8 cellular contexts compared by ENCODE assay signal in genomic region chr2:44044281-44044720, GRCh38. TPM values are rescaled to one million over a fixed set of nuclear protein-coding genes. Genes with fewer than 3 reads are reported as not detected.
DNase-seq lines count a peak whose midpoint lies in the region; ATAC-seq, FAIRE-seq and TF ChIP-seq lines count a peak whose summit lies in the region.

No MANE protein-coding gene starts in this region.

- no peak overlapping the region for H3K4me3 ChIP-seq in keratinocyte (ENCODE audit: control insufficient read depth in 2 of 3, extremely low read depth in 1 of 3, insufficient read depth in 2 of 3, low read depth in 1 of 3, low read length in 3 of 3)

- peak overlapping the region; percentile 40 for H3K4me2 ChIP-seq in keratinocyte (ENCODE audit: control insufficient read depth, extremely low read depth, insufficient read depth, low read depth, low read length)

- H3K27ac ChIP-seq in VCaP (peak overlapping the region; percentile 34; the same call in 1 of the 2 replicates), keratinocyte (ENCODE audit: control insufficient read depth, insufficient read depth, low read length) (no peak overlapping the region)

- DNase-seq in AML-193 (lab: John Stamatoyannopoulos, UW) (peak; percentile 69 to 75), NCI-H2196 treated with DMSO at 0.1 percent for 48 hours (lab: John Stamatoyannopoulos, UW; ENCODE audit: unreplicated experiment) (peak; percentile 66), T47D (ENCODE audit: low read depth in 1 of 2, low spot score in 1 of 2) (peak; percentile 54 to 83), keratinocyte (ENCODE audit: low read depth, low spot score) (peak; percentile 19)
- DNase-seq in stimulated activated CD4-positive, alpha-beta T cell treated with anti-CD3 and anti-CD28 coated beads, Interleukin-1b, Interleukin-23, amount 100 ng/mL, for 24 hours (ENCODE audit: low read depth in 4 of 4, low spot score in 1 of 4): peak; percentile 45 to 72 (median 60)

- dilution Hi-C loops in keratinocyte (cut with MboI; ENCODE audit: extremely low pct_ligation_motif_present, low sequenced_read_pairs): no loop called here

- peak overlapping the region; percentile 78 for H2AFZ ChIP-seq in keratinocyte (ENCODE audit: control insufficient read depth, low read length)

- H3K9ac ChIP-seq in keratinocyte (ENCODE audit: control insufficient read depth, extremely low read depth, insufficient read depth, low read length): no peak overlapping the region

- TF ChIP-seq CTCF in VCaP (conservative IDR thresholded peaks at IDR 0.05): peak; percentile 90
- TF ChIP-seq CTCF in keratinocyte (optimal IDR thresholded peaks at IDR 0.05 in 1 of 3, IDR thresholded peaks at IDR 0.05 in 1 of 3, conservative IDR thresholded peaks at IDR 0.05 in 1 of 3; ENCODE audit: extremely low read depth in 1 of 3, insufficient read depth in 2 of 3, low read length in 3 of 3): peak; percentile 89 to 98 (median 97)

- H3K36me3 ChIP-seq in keratinocyte (ENCODE audit: control insufficient read depth in 2 of 2, extremely low read depth in 1 of 2, insufficient read depth in 2 of 2, low read length in 2 of 2): no peaks in the 10 kb centered on the region

- H4K20me1 ChIP-seq in keratinocyte (ENCODE audit: control insufficient read depth, extremely low read depth, insufficient read depth, low read length): no peaks in the 10 kb centered on the region

- no peaks in the 10 kb centered on the region for H3K9me1 ChIP-seq in keratinocyte (ENCODE audit: control insufficient read depth, extremely low read depth, insufficient read depth, low read length)

- H3K9me3 ChIP-seq in keratinocyte (ENCODE audit: control insufficient read depth, low read depth, low read length): no peaks in the 10 kb centered on the region

- in situ Hi-C loops in T47D (cut with HindIII; ENCODE audit: low pct_unique_long_range_greater_than_20kb, low sequenced_read_pairs): no loop called here

- peaks cover 4% of the 10 kb centered on the region for H3K27me3 ChIP-seq in keratinocyte (ENCODE audit: control insufficient read depth, extremely low read depth, insufficient read depth, low read length)

- H3K79me2 ChIP-seq in keratinocyte (ENCODE audit: control insufficient read depth, insufficient read depth, low read length): no peaks in the 10 kb centered on the region

- peak; percentile 99 for ATAC-seq in GM19023 (IDR thresholded peaks at IDR 0.05; ENCODE audit: unreplicated experiment)
- peak; percentile 99 for ATAC-seq in HG03159 (IDR thresholded peaks at IDR 0.05; ENCODE audit: unreplicated experiment)

- FAIRE-seq in keratinocyte (lab: Jason Lieb, UNC): no peak

- peaks cover 6% of the 10 kb centered on the region for H3K4me1 ChIP-seq in keratinocyte (ENCODE audit: control insufficient read depth, extremely low read depth, insufficient read depth, low read length)

RNA-seq across cellular contexts. Expression of gene LRPPRC, which starts 48.5 kb away (rescaled TPM):
- 59.0 to 115 TPM (median 61.4 TPM) in 3 replicates for polyA plus RNA-seq in keratinocyte
- polyA plus RNA-seq in keratinocyte (2011; ENCODE audit: low read depth): 65.2 TPM
- 46.0 and 95.0 TPM in 2 replicates for polyA plus RNA-seq in keratinocyte (2011; cell fraction: cytosol; rRNA removed)
- polyA plus RNA-seq in keratinocyte (2011; cell fraction: nucleus; rRNA removed): 85.8 and 129 TPM in 2 replicates
- polyA plus RNA-seq in keratinocyte (2012; ENCODE audit: low replicate concordance): 38.9 and 60.7 TPM in 2 replicates
- polyA minus RNA-seq in keratinocyte: 23.0 to 181 TPM (median 78.1 TPM) in 3 replicates
- 161 TPM for polyA minus RNA-seq in keratinocyte (2011; cell fraction: cytosol; rRNA and poly(A)+ RNA removed)
- 107 and 191 TPM in 2 replicates for polyA minus RNA-seq in keratinocyte (2011; cell fraction: nucleus; rRNA and poly(A)+ RNA removed)

Comparison
In these comparisons a context has a peak if more than half of its experiments do, and no peak if none do; other contexts are left out.
1. DNase-seq: peak in every context shown above with its lines; median percentile 72 in AML-193; 68 in T47D; 66 in NCI-H2196 treated with DMSO at 0.1 percent for 48 hours; 60 in stimulated activated CD4-positive, alpha-beta T cell treated with anti-CD3 and anti-CD28 coated beads, Interleukin-1b, Interleukin-23, amount 100 ng/mL, for 24 hours; 19 in keratinocyte.